ENCODE assay signal across 8 cellular contexts in the genomic region with DNA sequence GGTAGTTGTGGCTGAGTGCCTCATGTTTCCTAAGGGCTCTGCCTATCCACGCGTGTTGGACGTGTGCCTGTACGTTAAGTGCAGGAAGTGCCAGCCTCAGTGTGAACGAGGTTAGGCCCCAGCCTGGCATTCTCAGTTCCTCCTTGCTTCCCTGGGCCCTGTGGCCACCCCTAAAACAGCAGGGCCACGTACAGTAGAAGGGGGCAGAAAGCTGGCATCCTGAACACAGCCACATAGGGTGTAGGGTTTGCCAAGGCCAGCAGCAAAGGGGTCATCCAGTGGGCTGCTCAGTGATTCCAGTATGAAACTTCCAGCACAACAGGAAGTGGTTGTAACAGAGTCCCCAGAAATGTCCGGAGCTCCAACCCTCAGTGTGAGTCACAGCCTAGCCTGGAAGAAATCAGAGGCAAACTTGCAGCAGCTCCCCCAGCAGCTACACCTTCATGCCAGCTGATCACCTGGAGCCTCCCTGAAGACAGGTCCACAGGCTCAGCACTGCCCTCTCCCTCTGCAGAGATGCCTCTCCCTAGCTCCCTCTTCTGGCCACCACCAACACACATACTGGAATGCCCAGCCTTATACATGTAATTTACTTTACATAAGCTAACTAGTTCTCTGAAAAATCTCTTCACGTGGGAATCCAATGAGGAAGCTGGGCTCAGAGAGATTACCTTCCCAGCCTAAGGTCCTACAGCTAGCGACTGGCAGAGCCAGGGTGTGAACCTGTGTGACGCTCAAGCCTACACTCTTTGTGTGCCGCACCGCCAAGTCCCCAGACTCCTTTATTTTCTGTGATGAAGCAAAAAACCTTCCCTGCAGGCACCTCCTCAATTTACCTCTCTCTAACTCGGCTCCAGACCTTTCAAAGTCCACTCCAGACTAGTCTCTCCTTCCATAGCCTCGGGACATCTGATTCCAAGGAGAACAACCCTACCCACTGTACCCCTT. TPM values are rescaled to one million over a fixed set of nuclear protein-coding genes. Genes with fewer than 3 reads are reported as not detected.
DNase-seq lines count a peak whose midpoint lies in the region; ATAC-seq and TF ChIP-seq lines count a peak whose summit lies in the region.

No MANE protein-coding gene starts in this region.

- H3K4me1 Mint-ChIP-seq in activated naive CD8-positive, alpha-beta T cell treated with anti-CD3 and anti-CD28 coated beads for 36 hours: peaks cover 23% of the 10 kb centered on the region

- H3K36me3 ChIP-seq in left ventricle myocardium inferior: no peaks in the 10 kb centered on the region
- H3K36me3 ChIP-seq in effector memory CD4-positive, alpha-beta T cell (ENCODE audit: control insufficient read depth, insufficient read depth, low read length): no peaks in the 10 kb centered on the region

- peak overlapping the region; percentile 14 for H3K27ac Mint-ChIP-seq in activated naive CD8-positive, alpha-beta T cell treated with anti-CD3 and anti-CD28 coated beads for 36 hours

- intact Hi-C loops in Right ventricle myocardium inferior (cut with DNase I): loop anchor here (5.0 kb wide), 1 partner anchor 448 kb away; a partner anchor contains a TSS
- intact Hi-C loops in cardiac septum (cut with DNase I): loop anchor here (5.0 kb wide), 1 partner anchor 448 kb away; a partner anchor contains a TSS
- intact Hi-C loops in left ventricle myocardium inferior (cut with micrococcal nuclease): no loop called here

- H3K36me3 Mint-ChIP-seq in activated naive CD8-positive, alpha-beta T cell treated with anti-CD3 and anti-CD28 coated beads for 36 hours: no peaks in the 10 kb centered on the region

- TF ChIP-seq CTCF in left ventricle myocardium inferior (IDR thresholded peaks at IDR 0.05; ENCODE audit: borderline replicate concordance): peak; percentile 65

- H3K27me3 ChIP-seq in left ventricle myocardium inferior (ENCODE audit: low read depth): no peaks in the 10 kb centered on the region
- no peaks in the 10 kb centered on the region for H3K27me3 ChIP-seq in effector memory CD4-positive, alpha-beta T cell (replicated peaks; ENCODE audit: control insufficient read depth, insufficient read depth, low read length, poor library complexity, severe bottlenecking)

- no peaks in the 10 kb centered on the region for H3K4me1 ChIP-seq in left ventricle myocardium inferior
- peaks cover 2% of the 10 kb centered on the region for H3K4me1 ChIP-seq in effector memory CD4-positive, alpha-beta T cell (ENCODE audit: control insufficient read depth, insufficient read depth, low read length, poor library complexity, severe bottlenecking)

- H3K27me3 Mint-ChIP-seq in activated naive CD8-positive, alpha-beta T cell treated with anti-CD3 and anti-CD28 coated beads for 36 hours: peaks cover 6% of the 10 kb centered on the region

- no peak overlapping the region for H3K4me3 Mint-ChIP-seq in activated naive CD8-positive, alpha-beta T cell treated with anti-CD3 and anti-CD28 coated beads for 36 hours

- no peak overlapping the region for H3K4me3 ChIP-seq in left ventricle myocardium inferior
- H3K4me3 ChIP-seq in effector memory CD4-positive, alpha-beta T cell (ENCODE audit: insufficient read depth, low read depth, low read length, poor library complexity, severe bottlenecking): no peak overlapping the region

- no peaks in the 10 kb centered on the region for H3K9me3 ChIP-seq in left ventricle myocardium inferior (replicated peaks)
- no peaks in the 10 kb centered on the region for H3K9me3 ChIP-seq in effector memory CD4-positive, alpha-beta T cell (ENCODE audit: control insufficient read depth, low read length)

- DNase-seq in Right ventricle myocardium inferior (ENCODE audit: missing footprints) (peak; percentile 71), cardiac septum (ENCODE audit: low spot score) (no peak), NCI-H526 treated with DMSO at 0.1 percent for 48 hours (lab: John Stamatoyannopoulos, UW) (peak; percentile 67), left ventricle myocardium inferior (peak; percentile 31), retina (peak; percentile 18)
- DNase-seq in activated naive CD8-positive, alpha-beta T cell treated with anti-CD3 and anti-CD28 coated beads for 36 hours: peak; percentile 12
- DNase-seq in effector memory CD4-positive, alpha-beta T cell: no peak

- peak overlapping the region; percentile 28 for H3K27ac ChIP-seq in left ventricle myocardium inferior (replicated peaks)
- no peak overlapping the region for H3K27ac ChIP-seq in effector memory CD4-positive, alpha-beta T cell (ENCODE audit: insufficient read depth, low read length, poor library complexity, severe bottlenecking)

- peak; percentile 64 for ATAC-seq in Right ventricle myocardium inferior
- peak; percentile 32 for ATAC-seq in HG02678 (IDR thresholded peaks at IDR 0.05; ENCODE audit: unreplicated experiment)

- no peaks in the 10 kb centered on the region for H3K9me3 Mint-ChIP-seq in activated naive CD8-positive, alpha-beta T cell treated with anti-CD3 and anti-CD28 coated beads for 36 hours

RNA-seq across cellular contexts. Expression of a gene that starts 26.6 kb away (rescaled TPM):
- total RNA-seq in Right ventricle myocardium inferior: 0.16 TPM
- total RNA-seq in cardiac septum: not detected
- not detected for total RNA-seq in activated naive CD8-positive, alpha-beta T cell treated with anti-CD3 and anti-CD28 coated beads for 36 hours
- total RNA-seq in left ventricle myocardium inferior: 0.33 TPM

RNA-seq across cellular contexts. Expression of a gene that starts 59.7 kb away (rescaled TPM):
- total RNA-seq in Right ventricle myocardium inferior (4.2 TPM), cardiac septum (1.9 TPM), left ventricle myocardium inferior (3.6 TPM)
- under 1 TPM; 0.08 to 0.12 TPM for total RNA-seq in activated naive CD8-positive, alpha-beta T cell treated with anti-CD3 and anti-CD28 coated beads for 36 hours

Comparison
In these comparisons a context has a peak if more than half of its experiments do, and no peak if none do; other contexts are left out.
1. DNase-seq: peak in Right ventricle myocardium inferior (single experiment), NCI-H526 treated with DMSO at 0.1 percent for 48 hours (single experiment), activated naive CD8-positive, alpha-beta T cell treated with anti-CD3 and anti-CD28 coated beads for 36 hours (single experiment), left ventricle myocardium inferior (single experiment) and retina (single experiment); none in cardiac septum (single experiment) and effector memory CD4-positive, alpha-beta T cell (0 of 3).